11 cellular contexts compared by ENCODE assay signal in genomic region chr20:9241232-9241692, GRCh38.
DNase-seq lines count a peak whose midpoint lies in the region; ATAC-seq and TF ChIP-seq lines count a peak whose summit lies in the region.
"Had no signal": no experiment of that assay in that cellular context is flagged by ENCODE, and none has a peak within 500 bp of the region (broad histone marks: within the 10 kb centered on the region; RNA-seq: fewer than 3 reads in every experiment).

No MANE protein-coding gene starts in this region.

- DNase-seq in AG08396 (ENCODE audit: low spot score): peak; percentile 16
- peak; percentile 31 for DNase-seq in HPDE6-E6E7 (ENCODE audit: extremely low spot score)
- DNase-seq in adipocyte (ENCODE audit: low read depth): peak; percentile 73
- peak; percentile 63 for DNase-seq in kidney epithelial cell (ENCODE audit: low read depth)
- no peak for DNase-seq in activated CD4-positive, alpha-beta T cell treated with anti-CD3 and anti-CD28 coated beads for 48 hours
- DNase-seq in NCI-H187 treated with DMSO at 0.1 percent for 48 hours (lab: John Stamatoyannopoulos, UW): no peak
- DNase-seq: activated CD4-positive, alpha-beta memory T cell treated with anti-CD3 and anti-CD28 coated beads, Interleukin-2, amount 10 ng/mL, durations not matched to agents 7 days and 5 days; anterior cingulate cortex; ovary had no signal

- H3K36me3 ChIP-seq in adipocyte (ENCODE audit: control insufficient read depth, insufficient read depth, low read length, severe bottlenecking): no peaks in the 10 kb centered on the region
- H3K36me3 ChIP-seq in kidney epithelial cell (ENCODE audit: control insufficient read depth, insufficient read depth, low read length): no peaks in the 10 kb centered on the region
- H3K36me3 ChIP-seq: ovary had no signal

- H3K27me3 ChIP-seq in adipocyte (replicated peaks; ENCODE audit: control insufficient read depth, insufficient read depth, low read length) (no peaks in the 10 kb centered on the region), kidney epithelial cell (ENCODE audit: control insufficient read depth, insufficient read depth, low read length) (no peaks in the 10 kb centered on the region)
- H3K27me3 ChIP-seq: ovary had no signal

- peaks cover 22% of the 10 kb centered on the region for H3K4me1 ChIP-seq in adipocyte (ENCODE audit: control insufficient read depth, insufficient read depth, low read length)

- H3K9me3 ChIP-seq in adipocyte (ENCODE audit: control insufficient read depth, low read length): no peaks in the 10 kb centered on the region
- H3K9me3 ChIP-seq: ovary had no signal

- no peak for ATAC-seq in HG02840 (IDR thresholded peaks at IDR 0.05; ENCODE audit: low FRiP score, unreplicated experiment)
- no peak for ATAC-seq in HG02588 (IDR thresholded peaks at IDR 0.05; ENCODE audit: unreplicated experiment)

- TF ChIP-seq CTCF in kidney epithelial cell (IDR thresholded peaks at IDR 0.05; ENCODE audit: insufficient read depth, low read length, poor library complexity, severe bottlenecking): no peak

- H3K9ac ChIP-seq in adipocyte (ENCODE audit: low read length): no peak overlapping the region

- H3K4me3 ChIP-seq in adipocyte (ENCODE audit: low read length) (no peak overlapping the region), kidney epithelial cell (ENCODE audit: low read depth, low read length) (no peak overlapping the region)
- H3K4me3 ChIP-seq: ovary had no signal

Comparison
In these comparisons a context has a peak if more than half of its experiments do, and no peak if none do; other contexts are left out.
1. DNase-seq: peak in AG08396 (single experiment), HPDE6-E6E7 (single experiment), adipocyte (single experiment) and kidney epithelial cell (single experiment); none in activated CD4-positive, alpha-beta T cell treated with anti-CD3 and anti-CD28 coated beads for 48 hours (single experiment) and NCI-H187 treated with DMSO at 0.1 percent for 48 hours (single experiment).